ENCODE assay signal across 29 cellular contexts in genomic region chr7:51267169-51267568, GRCh38. TPM values are rescaled to one million over a fixed set of nuclear protein-coding genes. Genes with fewer than 3 reads are reported as not detected.
"Had no signal": no experiment of that assay in that cellular context is flagged by ENCODE, and none has a peak within 500 bp of the region (broad histone marks: within the 10 kb centered on the region; RNA-seq: fewer than 3 reads in every experiment).

No MANE protein-coding gene starts in this region.

- DNase-seq: activated B cell treated with CpG ODN at 0.5 μM for 24 hours; activated CD4-positive, alpha-beta T cell treated with anti-CD3 and anti-CD28 coated beads for 48 hours; activated CD4-positive, alpha-beta T cell treated with anti-CD3 and anti-CD28 coated beads, Interleukin-2, amount 50 U/mL, for 1 hour; activated CD4-positive, alpha-beta T cell treated with anti-CD3 and anti-CD28 coated beads, Interleukin-2, amount 50 U/mL, for 48 hours; activated CD8-positive, alpha-beta memory T cell treated with anti-CD3 and anti-CD28 coated beads for 24 hours; activated CD8-positive, alpha-beta T cell treated with anti-CD3 and anti-CD28 coated beads for 36 hours; activated effector memory CD4-positive, alpha-beta T cell treated with Interleukin-2 at 50 U/mL for 16 hours; activated gamma-delta T cell treated with Interleukin-2 at 50 U/mL for 16 hours; activated naive CD4-positive, alpha-beta T cell treated with anti-CD3 and anti-CD28 coated beads, Interleukin-2, amount 50 U/mL, for 16 hours; activated naive CD4-positive, alpha-beta T cell treated with Interleukin-2 at 50 U/mL for 16 hours; activated T-cell treated with anti-CD3 and anti-CD28 coated beads, Interleukin-2, amount 50 U/mL, for 4 hours; amniotic stem cell; brain microvascular endothelial cell; cortex of kidney; dermis blood vessel endothelial cell; effector CD8-positive, alpha-beta T cell; foreskin keratinocyte; heart right ventricle; T-helper 2 cell had no signal

- H3K36me3 Mint-ChIP-seq: activated naive CD8-positive, alpha-beta T cell had no signal

- H3K27ac Mint-ChIP-seq: activated B cell treated with CpG ODN at 0.5 μM for 24 hours; activated CD8-positive, alpha-beta T cell treated with anti-CD3 and anti-CD28 coated beads for 36 hours; activated naive CD8-positive, alpha-beta T cell; activated T-helper 17 cell treated with anti-CD3 and anti-CD28 coated beads, Interleukin-2, amount 50 U/mL, for 72 hours had no signal

- H3K4me1 Mint-ChIP-seq: activated B cell treated with CpG ODN at 0.5 μM for 24 hours; activated T-helper 17 cell treated with anti-CD3 and anti-CD28 coated beads, Interleukin-2, amount 50 U/mL, for 72 hours; central memory CD8-positive, alpha-beta T cell had no signal

- H3K27ac ChIP-seq: brain microvascular endothelial cell, foreskin keratinocyte, gastroesophageal sphincter, heart right ventricle, hepatocyte, VCaP had no signal

- H3K9me3 Mint-ChIP-seq: activated B cell treated with CpG ODN at 0.5 μM for 24 hours; activated CD8-positive, alpha-beta T cell treated with anti-CD3 and anti-CD28 coated beads for 36 hours; activated T-cell treated with anti-CD3 and anti-CD28 coated beads, Interleukin-2, amount 50 U/mL, for 4 hours; activated T-helper 17 cell treated with anti-CD3 and anti-CD28 coated beads, Interleukin-2, amount 50 U/mL, for 72 hours; central memory CD8-positive, alpha-beta T cell had no signal

- H3K4me3 Mint-ChIP-seq: activated B cell treated with CpG ODN at 0.5 μM for 24 hours; activated CD8-positive, alpha-beta T cell treated with anti-CD3 and anti-CD28 coated beads for 36 hours; activated naive CD8-positive, alpha-beta T cell; activated T-cell treated with anti-CD3 and anti-CD28 coated beads, Interleukin-2, amount 50 U/mL, for 4 hours; activated T-helper 17 cell treated with anti-CD3 and anti-CD28 coated beads, Interleukin-2, amount 50 U/mL, for 72 hours; central memory CD8-positive, alpha-beta T cell had no signal

- H3K36me3 ChIP-seq: brain microvascular endothelial cell, gastroesophageal sphincter, heart right ventricle had no signal

- H3K4me3 ChIP-seq: gastroesophageal sphincter, heart right ventricle, hepatocyte had no signal

- H2AFZ ChIP-seq: hepatocyte had no signal

- H3K27me3 ChIP-seq: brain microvascular endothelial cell, foreskin keratinocyte, gastroesophageal sphincter, heart right ventricle, hepatocyte had no signal

- H3K4me1 ChIP-seq: foreskin keratinocyte had no signal

- H3K27me3 Mint-ChIP-seq: activated CD8-positive, alpha-beta T cell treated with anti-CD3 and anti-CD28 coated beads for 36 hours; activated naive CD8-positive, alpha-beta T cell; activated T-helper 17 cell treated with anti-CD3 and anti-CD28 coated beads, Interleukin-2, amount 50 U/mL, for 72 hours had no signal

- H3K9me3 ChIP-seq: gastroesophageal sphincter, heart right ventricle had no signal

- ATAC-seq: activated CD4-positive, CD25-positive, alpha-beta regulatory T cell treated with anti-CD3 and anti-CD28 coated beads, Interleukin-2, amount 50 U/mL, for 24 hours; activated CD8-positive, alpha-beta T cell treated with anti-CD3 and anti-CD28 coated beads for 36 hours; activated T-cell treated with anti-CD3 and anti-CD28 coated beads, Interleukin-2, amount 50 U/mL, for 4 hours; activated T-helper 17 cell treated with anti-CD3 and anti-CD28 coated beads, Interleukin-2, amount 50 U/mL, for 72 hours; esophagus mucosa; foreskin keratinocyte; gastroesophageal sphincter; heart right ventricle had no signal

- H3K4me2 ChIP-seq: hepatocyte had no signal

RNA-seq across cellular contexts. Expression of gene COBL, which starts 49.4 kb away (rescaled TPM):
- total RNA-seq: activated B cell treated with CpG ODN at 0.5 μM for 24 hours; activated CD8-positive, alpha-beta T cell treated with anti-CD3 and anti-CD28 coated beads for 36 hours; activated T-helper 17 cell treated with anti-CD3 and anti-CD28 coated beads, Interleukin-2, amount 50 U/mL, for 72 hours; glomerular endothelial cell; T-helper 1 cell treated with Interleukin-12 subunit alpha and Interleukin-12 subunit beta and Interleukin-4 antibody, amounts not matched to agents 30 ng/mL and 1 ng/mL, for 36 hours had no signal
